In genomic region chr11:19844806-19845205, GRCh38 we compare ENCODE assay signal across 11 cellular contexts.
"Had no signal": no experiment of that assay in that cellular context is flagged by ENCODE, and none has a peak within 500 bp of the region (broad histone marks: within the 10 kb centered on the region; RNA-seq: fewer than 3 reads in every experiment).

No MANE protein-coding gene starts in this region.

- FAIRE-seq: islet of Langerhans had no signal

- H3K36me3 ChIP-seq: left lung, neutrophil had no signal

- H3K4me3 ChIP-seq: left lung, smooth muscle cell, suprapubic skin had no signal

- H3K9me3 ChIP-seq: left lung, neutrophil, suprapubic skin had no signal

- H3K4me2 ChIP-seq: smooth muscle cell had no signal

- DNase-seq: activated effector memory CD4-positive, alpha-beta T cell treated with Interleukin-2 at 50 U/mL for 16 hours; left lung; mesendoderm; naive B cell; right cardiac atrium; stimulated activated naive B cell treated with anti-CD40 and anti-IgM and Interleukin-4, amounts not matched to agents 10 μg/mL and 1 μg/mL and 100 μg/mL, for 72 hours had no signal

- H3K4me1 ChIP-seq: left lung had no signal

- ATAC-seq: esophagus mucosa; left lung; right cardiac atrium; stimulated activated naive B cell treated with anti-CD40 and anti-IgM and Interleukin-4, amounts not matched to agents 10 μg/mL and 1 μg/mL and 100 μg/mL, for 72 hours had no signal

- H3K27me3 ChIP-seq: left lung, suprapubic skin had no signal

- H3K27ac ChIP-seq: left lung, neutrophil, suprapubic skin had no signal
